ENCODE assay signal across 1 cellular context in the genomic region with DNA sequence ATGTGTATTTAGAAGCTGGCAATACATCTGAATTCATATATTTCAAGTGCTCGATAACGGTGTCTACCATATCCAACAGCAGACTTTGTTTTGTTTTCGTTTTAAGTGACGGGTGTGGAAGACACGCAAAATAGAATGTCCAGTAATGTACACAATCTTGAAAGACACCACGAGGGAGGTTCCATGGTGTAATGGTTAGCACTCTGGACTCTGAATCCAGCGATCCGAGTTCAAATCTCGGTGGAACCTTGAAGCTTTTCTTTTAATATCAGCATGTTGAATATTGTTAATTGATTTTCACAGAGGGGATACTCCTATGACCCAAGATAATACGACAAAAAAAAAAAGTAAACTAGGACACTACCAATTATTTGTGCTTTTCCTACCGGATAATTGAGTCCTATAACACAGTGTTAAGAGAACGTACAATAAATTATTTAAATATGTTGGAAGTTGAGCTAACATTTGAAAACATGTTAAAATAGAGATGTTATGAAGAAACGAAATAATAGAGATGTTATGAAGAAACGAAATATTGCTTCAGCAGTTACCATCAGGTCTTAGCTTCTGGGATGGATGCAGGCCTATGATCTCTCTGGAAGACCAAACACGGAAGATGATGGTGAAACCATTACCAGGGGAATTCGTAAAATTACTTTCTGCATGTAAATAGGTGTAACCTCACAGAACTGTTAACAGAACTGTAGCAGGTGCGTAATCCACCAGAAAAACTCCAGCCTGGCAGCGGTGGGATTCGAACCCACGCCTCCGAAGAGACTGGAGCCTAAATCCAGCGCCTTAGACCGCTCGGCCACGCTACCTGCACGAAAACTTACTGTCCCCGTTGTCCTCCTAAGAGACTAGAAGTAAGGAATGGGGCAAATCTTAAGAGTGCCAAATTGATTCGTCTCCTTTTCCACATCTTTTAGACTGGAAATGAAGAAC.
TF ChIP-seq lines count a peak whose summit lies in the region.

No MANE protein-coding gene starts in this region.

TF ChIP-seq in HepG2, 621 proteins besides CTCF, POLR2A, EP300 and RAD21 (continues in another document):
- TF ChIP-seq HOXD1 (CRISPR knock-in tag; IDR thresholded peaks at IDR 0.05) (no peak), KLF9 (CRISPR knock-in tag; IDR thresholded peaks at IDR 0.05; ENCODE audit: low read depth) (no peak), ZNF230 (CRISPR knock-in tag; IDR thresholded peaks at IDR 0.05) (no peak), ZFP62 (CRISPR knock-in tag; IDR thresholded peaks at IDR 0.05) (no peak), SSRP1 (CRISPR knock-in tag; IDR thresholded peaks at IDR 0.05) (peak; percentile 100), HDAC2 (CRISPR knock-in tag; IDR thresholded peaks at IDR 0.05) (peak; percentile 68), ZFP82 (CRISPR knock-in tag; IDR thresholded peaks at IDR 0.05; ENCODE audit: borderline replicate concordance) (0 out of 2 replicates have a peak, but pooled peaks have one; percentile 44), HES4 (CRISPR knock-in tag; IDR thresholded peaks at IDR 0.05; ENCODE audit: borderline replicate concordance) (no peak), NCOA1 (CRISPR knock-in tag; IDR thresholded peaks at IDR 0.05) (0 out of 2 replicates have a peak, but pooled peaks have one; percentile 43), ZNF850 (CRISPR knock-in tag; conservative IDR thresholded peaks at IDR 0.05) (0 out of 2 replicates have a peak, but pooled peaks have one; percentile 27), ZNF768 (CRISPR knock-in tag; IDR thresholded peaks at IDR 0.05) (no peak), RFXANK (CRISPR knock-in tag; IDR thresholded peaks at IDR 0.05) (0 out of 2 replicates have a peak, but pooled peaks have one; percentile 43), ZNF563 (CRISPR knock-in tag; IDR thresholded peaks at IDR 0.05) (no peak), HNRNPUL1 (IDR thresholded peaks at IDR 0.05; ENCODE audit: low read depth, low read length) (no peak), NR2C2 (CRISPR knock-in tag; IDR thresholded peaks at IDR 0.05; ENCODE audit: borderline replicate concordance) (no peak), ZNF883 (CRISPR knock-in tag; IDR thresholded peaks at IDR 0.05; ENCODE audit: not compliant biosample characterization) (no peak), PHF21A (CRISPR knock-in tag; IDR thresholded peaks at IDR 0.05) (peak; percentile 78; the same call in 1 of the 2 replicates), MBNL3 (CRISPR knock-in tag; conservative IDR thresholded peaks at IDR 0.05) (no peak), ARNT (IDR thresholded peaks at IDR 0.05) (no peak), PHF8 (CRISPR knock-in tag; IDR thresholded peaks at IDR 0.05) (peak; percentile 28; the same call in 1 of the 2 replicates), PHF5A (CRISPR knock-in tag; IDR thresholded peaks at IDR 0.05; ENCODE audit: low read depth, unreplicated experiment) (peak; percentile 45), CEBPG (CRISPR knock-in tag; IDR thresholded peaks at IDR 0.05) (peak; percentile 43), KLF16 (CRISPR knock-in tag; IDR thresholded peaks at IDR 0.05) (peak in 1 of 2 experiments; percentile 29; a peak in 1 of 4 replicates), SALL1 (CRISPR knock-in tag; IDR thresholded peaks at IDR 0.05) (peak; percentile 36; the same call in 1 of the 2 replicates), MAZ (IDR thresholded peaks at IDR 0.05; ENCODE audit: borderline replicate concordance, low read depth, low read length) (no peak), MAZ (CRISPR knock-in tag; IDR thresholded peaks at IDR 0.05; ENCODE audit: low read depth) (peak; percentile 61; the same call in 1 of the 2 replicates), KLF12 (CRISPR knock-in tag; IDR thresholded peaks at IDR 0.05; ENCODE audit: borderline replicate concordance) (no peak; the same call in 1 of the 2 replicates), ZNF644 (CRISPR knock-in tag; IDR thresholded peaks at IDR 0.05; ENCODE audit: low read depth) (0 out of 2 replicates have a peak, but pooled peaks have one; percentile 31), NKX3-1 (CRISPR knock-in tag; IDR thresholded peaks at IDR 0.05) (peak; percentile 53; the same call in 1 of the 2 replicates), HBP1 (CRISPR knock-in tag; IDR thresholded peaks at IDR 0.05; ENCODE audit: low read depth) (no peak; the same call in 1 of the 2 replicates), MYPOP (CRISPR knock-in tag; IDR thresholded peaks at IDR 0.05) (peak; percentile 70), TSC22D2 (CRISPR knock-in tag; IDR thresholded peaks at IDR 0.05; ENCODE audit: borderline replicate concordance) (0 out of 2 replicates have a peak, but pooled peaks have one; percentile 26), HNRNPL (IDR thresholded peaks at IDR 0.05; ENCODE audit: low read depth, low read length) (no peak), POGK (CRISPR knock-in tag; conservative IDR thresholded peaks at IDR 0.05) (peak; percentile 3; the same call in 1 of the 2 replicates), HOXA7 (CRISPR knock-in tag; IDR thresholded peaks at IDR 0.05) (no peak)
- TF ChIP-seq, protein P1, sequence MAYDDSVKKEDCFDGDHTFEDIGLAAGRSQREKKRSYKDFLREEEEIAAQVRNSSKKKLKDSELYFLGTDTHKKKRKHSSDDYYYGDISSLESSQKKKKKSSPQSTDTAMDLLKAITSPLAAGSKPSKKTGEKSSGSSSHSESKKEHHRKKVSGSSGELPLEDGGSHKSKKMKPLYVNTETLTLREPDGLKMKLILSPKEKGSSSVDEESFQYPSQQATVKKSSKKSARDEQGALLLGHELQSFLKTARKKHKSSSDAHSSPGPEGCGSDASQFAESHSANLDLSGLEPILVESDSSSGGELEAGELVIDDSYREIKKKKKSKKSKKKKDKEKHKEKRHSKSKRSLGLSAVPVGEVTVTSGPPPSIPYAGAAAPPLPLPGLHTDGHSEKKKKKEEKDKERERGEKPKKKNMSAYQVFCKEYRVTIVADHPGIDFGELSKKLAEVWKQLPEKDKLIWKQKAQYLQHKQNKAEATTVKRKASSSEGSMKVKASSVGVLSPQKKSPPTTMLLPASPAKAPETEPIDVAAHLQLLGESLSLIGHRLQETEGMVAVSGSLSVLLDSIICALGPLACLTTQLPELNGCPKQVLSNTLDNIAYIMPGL (CRISPR knock-in tag; IDR thresholded peaks at IDR 0.05; ENCODE audit: borderline replicate concordance in 1 of 2, low read depth in 1 of 2): peak; percentile 98 to 99
- TF ChIP-seq, protein P2, sequence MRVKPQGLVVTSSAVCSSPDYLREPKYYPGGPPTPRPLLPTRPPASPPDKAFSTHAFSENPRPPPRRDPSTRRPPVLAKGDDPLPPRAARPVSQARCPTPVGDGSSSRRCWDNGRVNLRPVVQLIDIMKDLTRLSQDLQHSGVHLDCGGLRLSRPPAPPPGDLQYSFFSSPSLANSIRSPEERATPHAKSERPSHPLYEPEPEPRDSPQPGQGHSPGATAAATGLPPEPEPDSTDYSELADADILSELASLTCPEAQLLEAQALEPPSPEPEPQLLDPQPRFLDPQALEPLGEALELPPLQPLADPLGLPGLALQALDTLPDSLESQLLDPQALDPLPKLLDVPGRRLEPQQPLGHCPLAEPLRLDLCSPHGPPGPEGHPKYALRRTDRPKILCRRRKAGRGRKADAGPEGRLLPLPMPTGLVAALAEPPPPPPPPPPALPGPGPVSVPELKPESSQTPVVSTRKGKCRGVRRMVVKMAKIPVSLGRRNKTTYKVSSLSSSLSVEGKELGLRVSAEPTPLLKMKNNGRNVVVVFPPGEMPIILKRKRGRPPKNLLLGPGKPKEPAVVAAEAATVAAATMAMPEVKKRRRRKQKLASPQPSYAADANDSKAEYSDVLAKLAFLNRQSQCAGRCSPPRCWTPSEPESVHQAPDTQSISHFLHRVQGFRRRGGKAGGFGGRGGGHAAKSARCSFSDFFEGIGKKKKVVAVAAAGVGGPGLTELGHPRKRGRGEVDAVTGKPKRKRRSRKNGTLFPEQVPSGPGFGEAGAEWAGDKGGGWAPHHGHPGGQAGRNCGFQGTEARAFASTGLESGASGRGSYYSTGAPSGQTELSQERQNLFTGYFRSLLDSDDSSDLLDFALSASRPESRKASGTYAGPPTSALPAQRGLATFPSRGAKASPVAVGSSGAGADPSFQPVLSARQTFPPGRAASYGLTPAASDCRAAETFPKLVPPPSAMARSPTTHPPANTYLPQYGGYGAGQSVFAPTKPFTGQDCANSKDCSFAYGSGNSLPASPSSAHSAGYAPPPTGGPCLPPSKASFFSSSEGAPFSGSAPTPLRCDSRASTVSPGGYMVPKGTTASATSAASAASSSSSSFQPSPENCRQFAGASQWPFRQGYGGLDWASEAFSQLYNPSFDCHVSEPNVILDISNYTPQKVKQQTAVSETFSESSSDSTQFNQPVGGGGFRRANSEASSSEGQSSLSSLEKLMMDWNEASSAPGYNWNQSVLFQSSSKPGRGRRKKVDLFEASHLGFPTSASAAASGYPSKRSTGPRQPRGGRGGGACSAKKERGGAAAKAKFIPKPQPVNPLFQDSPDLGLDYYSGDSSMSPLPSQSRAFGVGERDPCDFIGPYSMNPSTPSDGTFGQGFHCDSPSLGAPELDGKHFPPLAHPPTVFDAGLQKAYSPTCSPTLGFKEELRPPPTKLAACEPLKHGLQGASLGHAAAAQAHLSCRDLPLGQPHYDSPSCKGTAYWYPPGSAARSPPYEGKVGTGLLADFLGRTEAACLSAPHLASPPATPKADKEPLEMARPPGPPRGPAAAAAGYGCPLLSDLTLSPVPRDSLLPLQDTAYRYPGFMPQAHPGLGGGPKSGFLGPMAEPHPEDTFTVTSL (CRISPR knock-in tag; IDR thresholded peaks at IDR 0.05; ENCODE audit: borderline replicate concordance): no peak
- TF ChIP-seq, protein P3, sequence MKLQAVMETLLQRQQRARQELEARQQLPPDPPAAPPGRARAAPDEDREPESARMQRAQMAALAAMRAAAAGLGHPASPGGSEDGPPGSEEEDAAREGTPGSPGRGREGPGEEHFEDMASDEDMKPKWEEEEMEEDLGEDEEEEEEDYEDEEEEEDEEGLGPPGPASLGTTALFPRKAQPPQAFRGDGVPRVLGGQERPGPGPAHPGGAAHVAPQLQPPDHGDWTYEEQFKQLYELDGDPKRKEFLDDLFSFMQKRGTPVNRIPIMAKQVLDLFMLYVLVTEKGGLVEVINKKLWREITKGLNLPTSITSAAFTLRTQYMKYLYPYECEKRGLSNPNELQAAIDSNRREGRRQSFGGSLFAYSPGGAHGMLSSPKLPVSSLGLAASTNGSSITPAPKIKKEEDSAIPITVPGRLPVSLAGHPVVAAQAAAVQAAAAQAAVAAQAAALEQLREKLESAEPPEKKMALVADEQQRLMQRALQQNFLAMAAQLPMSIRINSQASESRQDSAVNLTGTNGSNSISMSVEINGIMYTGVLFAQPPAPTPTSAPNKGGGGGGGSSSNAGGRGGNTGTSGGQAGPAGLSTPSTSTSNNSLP (IDR thresholded peaks at IDR 0.05; ENCODE audit: low read depth, low read length): peak; percentile 74
- TF ChIP-seq, protein P4, sequence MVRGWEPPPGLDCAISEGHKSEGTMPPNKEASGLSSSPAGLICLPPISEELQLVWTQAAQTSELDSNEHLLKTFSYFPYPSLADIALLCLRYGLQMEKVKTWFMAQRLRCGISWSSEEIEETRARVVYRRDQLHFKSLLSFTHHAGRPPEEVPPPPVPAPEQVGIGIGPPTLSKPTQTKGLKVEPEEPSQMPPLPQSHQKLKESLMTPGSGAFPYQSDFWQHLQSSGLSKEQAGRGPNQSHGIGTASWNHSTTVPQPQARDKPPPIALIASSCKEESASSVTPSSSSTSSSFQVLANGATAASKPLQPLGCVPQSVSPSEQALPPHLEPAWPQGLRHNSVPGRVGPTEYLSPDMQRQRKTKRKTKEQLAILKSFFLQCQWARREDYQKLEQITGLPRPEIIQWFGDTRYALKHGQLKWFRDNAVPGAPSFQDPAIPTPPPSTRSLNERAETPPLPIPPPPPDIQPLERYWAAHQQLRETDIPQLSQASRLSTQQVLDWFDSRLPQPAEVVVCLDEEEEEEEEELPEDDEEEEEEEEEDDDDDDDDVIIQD (CRISPR knock-in tag; IDR thresholded peaks at IDR 0.05; ENCODE audit: low read depth): no peak
